ENCODE assay signal across 8 cellular contexts in genomic region chr19:10194500-10195198, GRCh38. TPM values are rescaled to one million over a fixed set of nuclear protein-coding genes. Genes with fewer than 3 reads are reported as not detected.
DNase-seq lines count a peak whose midpoint lies in the region; ATAC-seq, FAIRE-seq and TF ChIP-seq lines count a peak whose summit lies in the region.

DNMT1 (minus strand) TSS chr19:10194953; CDS start chr19:10194899, 54 bp downstream.

- H3K4me3 ChIP-seq in astrocyte (ENCODE audit: insufficient read depth, low read depth, low read length) (peak within 1 kb of the TSS; percentile 80), rectal smooth muscle tissue (ENCODE audit: low read length) (peak within 1 kb of the TSS; percentile 86), vagina (peak within 1 kb of the TSS; percentile 57 to 89)

- peaks cover 3% of the 10 kb centered on the region for H3K4me1 Mint-ChIP-seq in astrocyte (ENCODE audit: low read depth, unreplicated experiment)

- no peaks in the 10 kb centered on the region for H3K27me3 ChIP-seq in astrocyte (ENCODE audit: insufficient read depth, low read length)
- H3K27me3 ChIP-seq in rectal smooth muscle tissue (ENCODE audit: control insufficient read depth, insufficient read depth, low read length) = no peaks in the 10 kb centered on the region
- no peaks in the 10 kb centered on the region for H3K27me3 ChIP-seq in vagina

- peak within 1 kb of the TSS; percentile 87 for H3K9ac ChIP-seq in astrocyte (ENCODE audit: low read length)
- peak within 1 kb of the TSS; percentile 40 for H3K9ac ChIP-seq in rectal smooth muscle tissue (ENCODE audit: low read length)

- H3K4me2 ChIP-seq in astrocyte (ENCODE audit: low read length) = peak within 1 kb of the TSS; percentile 93

- no peaks in the 10 kb centered on the region for H3K27me3 Mint-ChIP-seq in astrocyte (ENCODE audit: low read depth, unreplicated experiment)

- H3K4me3 Mint-ChIP-seq in astrocyte (ENCODE audit: unreplicated experiment) = peak within 1 kb of the TSS; percentile 99

- DNase-seq in NCI-H2029 treated with DMSO at 0.1 percent for 48 hours (lab: John Stamatoyannopoulos, UW) = peak; percentile 83
- DNase-seq in T-helper 22 cell (ENCODE audit: low read depth) = peak; percentile 88
- peak; percentile 93 for DNase-seq in astrocyte (ENCODE audit: low read depth)
- peak; percentile 100 for DNase-seq in hepatic stellate cell (ENCODE audit: low spot score)
- DNase-seq in vagina (ENCODE audit: extremely low spot score in 2 of 2) = peak in 1 of 2 donors; percentile 94

- H2AFZ ChIP-seq in astrocyte (ENCODE audit: low read depth, low read length) = peak within 1 kb of the TSS; percentile 88

- peak within 1 kb of the TSS; percentile 83 for H3K27ac Mint-ChIP-seq in astrocyte (ENCODE audit: unreplicated experiment)

- H3K79me2 ChIP-seq in astrocyte (ENCODE audit: insufficient read depth, low read length) = peaks cover 51% of the 10 kb centered on the region

- TF ChIP-seq CTCF in astrocyte (IDR thresholded peaks at IDR 0.05; ENCODE audit: insufficient read depth, low read depth, low read length) (no peak), vagina (IDR thresholded peaks at IDR 0.05) (no peak)

- peaks cover 37% of the 10 kb centered on the region for H4K20me1 ChIP-seq in astrocyte (ENCODE audit: insufficient read depth, low read length)

- no peaks in the 10 kb centered on the region for H3K9me3 Mint-ChIP-seq in astrocyte (ENCODE audit: unreplicated experiment)

- no peaks in the 10 kb centered on the region for H3K36me3 Mint-ChIP-seq in astrocyte (ENCODE audit: low read depth, unreplicated experiment)

- FAIRE-seq in astrocyte (lab: Jason Lieb, UNC) = peak; percentile 60

- H3K27ac ChIP-seq in astrocyte (ENCODE audit: low read depth, low read length) (peak within 1 kb of the TSS; percentile 79), rectal smooth muscle tissue (ENCODE audit: low read depth, low read length) (peak within 1 kb of the TSS; percentile 84), vagina (peak within 1 kb of the TSS; percentile 83)

- no peaks in the 10 kb centered on the region for H3K9me3 ChIP-seq in astrocyte (ENCODE audit: insufficient read depth, low read depth, low read length)
- no peaks in the 10 kb centered on the region for H3K9me3 ChIP-seq in vagina

- H3K36me3 ChIP-seq in astrocyte (ENCODE audit: insufficient read depth, low read length) (peaks cover 12% of the 10 kb centered on the region), rectal smooth muscle tissue (ENCODE audit: control insufficient read depth, insufficient read depth, low read length) (no peaks in the 10 kb centered on the region), vagina (no peaks in the 10 kb centered on the region)

- H3K4me1 ChIP-seq in astrocyte (ENCODE audit: insufficient read depth, low read length) = peaks cover 8% of the 10 kb centered on the region
- peaks cover 4% of the 10 kb centered on the region for H3K4me1 ChIP-seq in rectal smooth muscle tissue (ENCODE audit: control insufficient read depth, insufficient read depth, low read length)
- peaks cover 27% of the 10 kb centered on the region for H3K4me1 ChIP-seq in vagina

- intact Hi-C loops in vagina (cut with DNase I) = no loop called here

- peak in 1 of 2 donors; percentile 67 for TF ChIP-seq POLR2A in vagina (IDR thresholded peaks at IDR 0.05)

- ATAC-seq in GM18499 (IDR thresholded peaks at IDR 0.05; ENCODE audit: insufficient read depth, unreplicated experiment) = peak; percentile 60
- peak; percentile 79 for ATAC-seq in HG02943 (IDR thresholded peaks at IDR 0.05; ENCODE audit: low read depth, unreplicated experiment)

RNA-seq across cellular contexts. Expression of gene DNMT1, which starts in this region (rescaled TPM):
- 42.6 and 50.6 TPM in 2 replicates for total RNA-seq in astrocyte
- 36.8 TPM for total RNA-seq in vagina
